In the genomic region with DNA sequence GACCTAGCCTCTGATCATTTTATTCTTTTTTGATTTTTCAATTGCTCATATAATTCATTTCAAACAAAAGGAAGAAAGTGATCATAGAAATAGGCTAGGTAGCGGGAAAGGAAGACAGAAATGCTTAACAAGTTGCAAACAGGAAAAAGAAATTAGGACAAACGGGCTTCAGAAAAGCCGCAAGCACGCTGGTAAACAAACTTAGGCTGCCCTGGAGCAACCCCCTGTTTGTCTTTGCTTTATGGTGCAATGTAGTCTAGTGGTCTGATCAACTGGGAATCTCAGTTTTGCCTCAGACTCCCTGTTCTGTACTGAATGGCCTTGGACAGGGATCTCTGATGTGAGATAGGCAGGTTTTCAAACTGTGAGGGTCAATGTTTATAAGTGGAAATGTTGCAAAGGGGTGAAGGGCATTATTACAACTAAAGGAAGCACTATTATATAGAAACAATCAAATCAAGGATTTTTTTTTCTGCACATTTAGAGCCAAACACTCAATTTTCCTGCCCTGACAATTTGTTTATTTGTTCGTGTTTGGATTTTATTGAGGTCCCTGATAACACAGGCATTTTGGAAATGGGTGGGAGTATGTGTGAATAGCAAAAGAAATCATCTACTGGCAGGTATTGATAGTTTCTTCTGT, we compare ENCODE assay signal across 1 cellular context.
TF ChIP-seq lines count a peak whose summit lies in the region.

No MANE protein-coding gene starts in this region.

TF ChIP-seq in HepG2, 621 proteins besides CTCF, POLR2A, EP300 and RAD21 (continued from another document and continues in another):
- TF ChIP-seq DMTF1 (CRISPR knock-in tag; IDR thresholded peaks at IDR 0.05) (no peak), ATF7-NPFF (CRISPR knock-in tag; IDR thresholded peaks at IDR 0.05; ENCODE audit: low read depth) (no peak), DNMT1 (CRISPR knock-in tag; IDR thresholded peaks at IDR 0.05) (no peak), ZNF451 (CRISPR knock-in tag; IDR thresholded peaks at IDR 0.05) (no peak), REST (IDR thresholded peaks at IDR 0.05; ENCODE audit: borderline replicate concordance in 1 of 2, low read depth in 1 of 2, low read length in 2 of 2) (peak in 1 of 2 experiments; percentile 81; a peak in 1 of 4 replicates), RCOR2 (CRISPR knock-in tag; IDR thresholded peaks at IDR 0.05) (peak; percentile 94), ZNF441 (CRISPR knock-in tag; IDR thresholded peaks at IDR 0.05; ENCODE audit: borderline replicate concordance) (no peak), REXO4 (CRISPR knock-in tag; IDR thresholded peaks at IDR 0.05; ENCODE audit: borderline replicate concordance) (no peak), NFIC (IDR thresholded peaks at IDR 0.05; ENCODE audit: low read length) (peak; percentile 96), ISX (CRISPR knock-in tag; conservative IDR thresholded peaks at IDR 0.05) (no peak), ZNF782 (CRISPR knock-in tag; IDR thresholded peaks at IDR 0.05; ENCODE audit: borderline replicate concordance) (no peak), EEA1 (CRISPR knock-in tag; IDR thresholded peaks at IDR 0.05; ENCODE audit: borderline replicate concordance) (no peak), ZZZ3 (CRISPR knock-in tag; IDR thresholded peaks at IDR 0.05; ENCODE audit: borderline replicate concordance) (no peak), ZNF230 (CRISPR knock-in tag; IDR thresholded peaks at IDR 0.05) (no peak), RAD51 (IDR thresholded peaks at IDR 0.05; ENCODE audit: borderline replicate concordance) (no peak), HNF1B (CRISPR knock-in tag; IDR thresholded peaks at IDR 0.05) (peak; percentile 59), KLF11 (CRISPR knock-in tag; IDR thresholded peaks at IDR 0.05) (no peak), ZNF510 (CRISPR knock-in tag; IDR thresholded peaks at IDR 0.05; ENCODE audit: low read depth) (no peak), ZNF589 (CRISPR knock-in tag; conservative IDR thresholded peaks at IDR 0.05) (no peak), MEIS2 (CRISPR knock-in tag; IDR thresholded peaks at IDR 0.05) (peak; percentile 87), POLR2AphosphoS2 (IDR thresholded peaks at IDR 0.05; ENCODE audit: low read depth, low read length) (no peak), ZNF775 (CRISPR knock-in tag; IDR thresholded peaks at IDR 0.05; ENCODE audit: borderline replicate concordance) (no peak), NFKBIZ (CRISPR knock-in tag; IDR thresholded peaks at IDR 0.05) (peak; percentile 92; the same call in 1 of the 2 replicates), ELK4 (CRISPR knock-in tag; IDR thresholded peaks at IDR 0.05; ENCODE audit: borderline replicate concordance) (no peak), ZXDC (CRISPR knock-in tag; IDR thresholded peaks at IDR 0.05) (no peak), ZC3H4 (CRISPR knock-in tag; IDR thresholded peaks at IDR 0.05; ENCODE audit: borderline replicate concordance) (no peak), AKNA (CRISPR knock-in tag; IDR thresholded peaks at IDR 0.05; ENCODE audit: borderline replicate concordance) (no peak), HDAC6 (IDR thresholded peaks at IDR 0.05; ENCODE audit: low read depth, low read length) (no peak), ZFY (CRISPR knock-in tag; IDR thresholded peaks at IDR 0.05) (0 out of 2 replicates have a peak, but pooled peaks have one; percentile 30), MIXL1 (CRISPR knock-in tag; IDR thresholded peaks at IDR 0.05) (peak; percentile 93)
- TF ChIP-seq, protein P1, sequence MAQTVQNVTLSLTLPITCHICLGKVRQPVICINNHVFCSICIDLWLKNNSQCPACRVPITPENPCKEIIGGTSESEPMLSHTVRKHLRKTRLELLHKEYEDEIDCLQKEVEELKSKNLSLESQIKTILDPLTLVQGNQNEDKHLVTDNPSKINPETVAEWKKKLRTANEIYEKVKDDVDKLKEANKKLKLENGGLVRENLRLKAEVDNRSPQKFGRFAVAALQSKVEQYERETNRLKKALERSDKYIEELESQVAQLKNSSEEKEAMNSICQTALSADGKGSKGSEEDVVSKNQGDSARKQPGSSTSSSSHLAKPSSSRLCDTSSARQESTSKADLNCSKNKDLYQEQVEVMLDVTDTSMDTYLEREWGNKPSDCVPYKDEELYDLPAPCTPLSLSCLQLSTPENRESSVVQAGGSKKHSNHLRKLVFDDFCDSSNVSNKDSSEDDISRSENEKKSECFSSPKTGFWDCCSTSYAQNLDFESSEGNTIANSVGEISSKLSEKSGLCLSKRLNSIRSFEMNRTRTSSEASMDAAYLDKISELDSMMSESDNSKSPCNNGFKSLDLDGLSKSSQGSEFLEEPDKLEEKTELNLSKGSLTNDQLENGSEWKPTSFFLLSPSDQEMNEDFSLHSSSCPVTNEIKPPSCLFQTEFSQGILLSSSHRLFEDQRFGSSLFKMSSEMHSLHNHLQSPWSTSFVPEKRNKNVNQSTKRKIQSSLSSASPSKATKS (CRISPR knock-in tag; IDR thresholded peaks at IDR 0.05): 0 out of 2 replicates have a peak, but pooled peaks have one; percentile 40
- TF ChIP-seq, protein P2, sequence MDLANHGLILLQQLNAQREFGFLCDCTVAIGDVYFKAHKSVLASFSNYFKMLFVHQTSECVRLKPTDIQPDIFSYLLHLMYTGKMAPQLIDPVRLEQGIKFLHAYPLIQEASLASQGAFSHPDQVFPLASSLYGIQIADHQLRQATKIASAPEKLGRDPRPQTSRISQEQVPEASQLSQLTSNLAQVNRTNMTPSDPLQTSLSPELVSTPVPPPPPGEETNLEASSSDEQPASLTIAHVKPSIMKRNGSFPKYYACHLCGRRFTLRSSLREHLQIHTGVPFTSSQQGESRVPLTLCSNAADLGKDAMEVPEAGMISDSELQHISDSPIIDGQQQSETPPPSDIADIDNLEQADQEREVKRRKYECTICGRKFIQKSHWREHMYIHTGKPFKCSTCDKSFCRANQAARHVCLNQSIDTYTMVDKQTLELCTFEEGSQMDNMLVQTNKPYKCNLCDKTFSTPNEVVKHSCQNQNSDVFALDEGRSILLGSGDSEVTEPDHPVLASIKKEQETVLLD (CRISPR knock-in tag; IDR thresholded peaks at IDR 0.05; ENCODE audit: low read depth): no peak
- TF ChIP-seq, protein P3, sequence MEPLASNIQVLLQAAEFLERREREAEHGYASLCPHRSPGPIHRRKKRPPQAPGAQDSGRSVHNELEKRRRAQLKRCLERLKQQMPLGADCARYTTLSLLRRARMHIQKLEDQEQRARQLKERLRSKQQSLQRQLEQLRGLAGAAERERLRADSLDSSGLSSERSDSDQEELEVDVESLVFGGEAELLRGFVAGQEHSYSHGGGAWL (CRISPR knock-in tag; IDR thresholded peaks at IDR 0.05): no peak
